In genomic region chr11:63543711-63544110, GRCh38 we compare ENCODE assay signal across 15 cellular contexts. TPM values are rescaled to one million over a fixed set of nuclear protein-coding genes. Genes with fewer than 3 reads are reported as not detected.
"Had no signal": no experiment of that assay in that cellular context is flagged by ENCODE, and none has a peak within 500 bp of the region (broad histone marks: within the 10 kb centered on the region; RNA-seq: fewer than 3 reads in every experiment).

No MANE protein-coding gene starts in this region.

- H3K4me1 ChIP-seq: uterus had no signal

- H3K9me3 Mint-ChIP-seq: activated CD4-positive, alpha-beta memory T cell treated with anti-CD3 and anti-CD28 coated beads, Interleukin-2, amount 10 ng/mL, durations not matched to agents 7 days and 5 days; activated naive CD4-positive, alpha-beta T cell treated with anti-CD3 and anti-CD28 coated beads for 36 hours had no signal

- H3K27me3 ChIP-seq: neutrophil, thyroid gland, uterus had no signal

- H3K4me3 Mint-ChIP-seq: activated CD4-positive, alpha-beta memory T cell treated with anti-CD3 and anti-CD28 coated beads, Interleukin-2, amount 10 ng/mL, durations not matched to agents 7 days and 5 days; activated naive CD4-positive, alpha-beta T cell treated with anti-CD3 and anti-CD28 coated beads for 36 hours had no signal

- ATAC-seq: left ventricle myocardium superior had no signal

- DNase-seq: activated CD4-positive, alpha-beta memory T cell treated with anti-CD3 and anti-CD28 coated beads, Interleukin-2, amount 10 ng/mL, durations not matched to agents 7 days and 5 days; activated naive CD4-positive, alpha-beta T cell treated with anti-CD3 and anti-CD28 coated beads for 36 hours; central memory CD4-positive, alpha-beta T cell; cortex of kidney; effector CD8-positive, alpha-beta T cell; kidney; left ventricle myocardium superior; retina; stimulated activated CD4-positive, alpha-beta T cell treated with anti-CD3 and anti-CD28 coated beads, Interleukin-4, amount 100 ng/mL, for 4 hours; T-helper 9 cell; thyroid gland; uterus had no signal

- FAIRE-seq: kidney had no signal

- H3K4me3 ChIP-seq: skin epidermis, thyroid gland, uterus had no signal

- H3K27ac Mint-ChIP-seq: activated CD4-positive, alpha-beta memory T cell treated with anti-CD3 and anti-CD28 coated beads, Interleukin-2, amount 10 ng/mL, durations not matched to agents 7 days and 5 days; activated naive CD4-positive, alpha-beta T cell treated with anti-CD3 and anti-CD28 coated beads for 36 hours had no signal

- H3K27me3 Mint-ChIP-seq: activated CD4-positive, alpha-beta memory T cell treated with anti-CD3 and anti-CD28 coated beads, Interleukin-2, amount 10 ng/mL, durations not matched to agents 7 days and 5 days had no signal

- H3K27ac ChIP-seq: epithelial cell of prostate, neutrophil, skin epidermis, thyroid gland, uterus had no signal

RNA-seq across cellular contexts. Expression of gene PLAAT2, which starts 19.5 kb away (rescaled TPM):
- total RNA-seq: activated CD4-positive, alpha-beta memory T cell treated with anti-CD3 and anti-CD28 coated beads, Interleukin-2, amount 10 ng/mL, durations not matched to agents 7 days and 5 days; activated naive CD4-positive, alpha-beta T cell treated with anti-CD3 and anti-CD28 coated beads for 36 hours; left ventricle myocardium superior; uterus had no signal

RNA-seq across cellular contexts. Expression of gene LGALS12, which starts 37.8 kb away (rescaled TPM):
- total RNA-seq: activated CD4-positive, alpha-beta memory T cell treated with anti-CD3 and anti-CD28 coated beads, Interleukin-2, amount 10 ng/mL, durations not matched to agents 7 days and 5 days; activated naive CD4-positive, alpha-beta T cell treated with anti-CD3 and anti-CD28 coated beads for 36 hours; uterus had no signal

RNA-seq across cellular contexts. Expression of gene PLAAT5, which starts 52.7 kb away (rescaled TPM):
- total RNA-seq: activated CD4-positive, alpha-beta memory T cell treated with anti-CD3 and anti-CD28 coated beads, Interleukin-2, amount 10 ng/mL, durations not matched to agents 7 days and 5 days; activated naive CD4-positive, alpha-beta T cell treated with anti-CD3 and anti-CD28 coated beads for 36 hours had no signal
